Comparison of ENCODE assay signal across 9 cellular contexts in the genomic region with DNA sequence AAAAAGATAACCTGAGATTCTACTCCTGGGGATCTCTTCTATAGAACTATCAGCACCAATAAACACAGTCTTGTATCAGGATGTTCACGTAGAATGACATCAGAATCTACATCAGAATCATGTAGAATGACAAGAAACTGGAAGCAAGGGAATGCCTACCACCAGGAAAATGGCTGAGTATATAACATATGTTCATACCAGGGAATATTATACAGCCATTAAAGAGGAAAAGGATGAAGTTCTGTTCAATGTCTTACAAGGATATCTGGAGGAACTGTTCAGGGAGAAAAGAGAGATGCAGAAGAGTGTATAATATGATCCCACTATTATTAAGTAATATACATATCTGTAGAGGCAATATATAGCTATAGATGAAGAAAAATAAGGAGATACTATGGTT.
"Had no signal": no experiment of that assay in that cellular context is flagged by ENCODE, and none has a peak within 500 bp of the region (broad histone marks: within the 10 kb centered on the region; RNA-seq: fewer than 3 reads in every experiment).

No MANE protein-coding gene starts in this region.

- H3K9me3 ChIP-seq: HAP-1 had no signal

- H3K9me3 Mint-ChIP-seq: GM23338, HFFc6 had no signal

- H3K27ac Mint-ChIP-seq: GM23338, H9, HFFc6 had no signal

- DNase-seq: GM23248, GOT3, H7, H9, HCEC 1CT, HFFc6 had no signal

- H3K4me3 Mint-ChIP-seq: GM23338, H9, HFFc6 had no signal

- H3K4me3 ChIP-seq: GM23248, GM23338, HAP-1 had no signal

- H3K4me2 ChIP-seq: GM23338 had no signal

- H2AFZ ChIP-seq: GM23248, GM23338 had no signal

- H3K27ac ChIP-seq: GM23248 had no signal

- ATAC-seq: GM23338, HCT116 had no signal

- H3K36me3 ChIP-seq: HAP-1 had no signal
